Comparison of ENCODE assay signal across 16 cellular contexts in the genomic region with DNA sequence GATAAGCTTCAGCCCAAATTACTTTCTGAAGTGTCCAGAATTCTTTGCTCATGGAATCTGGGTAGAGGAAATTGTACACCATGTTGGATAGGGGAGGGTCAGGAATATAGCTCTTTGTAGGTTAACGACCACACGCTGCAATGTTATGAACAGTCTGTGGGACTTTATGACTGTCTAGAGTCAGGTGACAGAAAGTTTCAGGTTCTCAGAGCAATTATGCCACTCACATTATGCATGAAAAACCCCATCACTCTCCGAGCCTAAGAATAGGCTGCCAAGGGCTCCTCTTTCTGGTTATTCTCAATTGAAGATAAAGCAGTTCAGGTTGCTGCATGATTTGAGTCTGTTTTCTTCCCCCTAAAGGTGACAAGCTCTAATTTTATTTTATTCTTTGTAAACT.
A peak's percentile ranks its signal among the peaks of the same experiment; 100 is the strongest.
DNase-seq lines count a peak whose midpoint lies in the region; ATAC-seq, FAIRE-seq and TF ChIP-seq lines count a peak whose summit lies in the region.
"Had no signal": no experiment of that assay in that cellular context is flagged by ENCODE, and none has a peak within 500 bp of the region (broad histone marks: within the 10 kb centered on the region; RNA-seq: fewer than 3 reads in every experiment).

No MANE protein-coding gene starts in this region.

- H4K91ac ChIP-seq in H1 (replicated peaks; ENCODE audit: insufficient read length, low read length), result no peak overlapping the region

- H3K27ac Mint-ChIP-seq in T-helper 17 cell, result no peak overlapping the region
- H3K27ac Mint-ChIP-seq: stimulated activated memory B cell treated with anti-CD40 and anti-IgM and Interleukin-4, amounts not matched to agents 10 μg/mL and 1 μg/mL and 100 μg/mL, for 72 hours had no signal

- H3K23me2 ChIP-seq in H1 (ENCODE audit: low read depth, low read length), result no peaks in the 10 kb centered on the region

- no peaks in the 10 kb centered on the region for H3K9me3 ChIP-seq in H1 (ENCODE audit: insufficient read depth in 2 of 2, low read depth in 1 of 2, low read length in 1 of 2)
- H3K9me3 ChIP-seq in T-helper 17 cell (ENCODE audit: control insufficient read depth, low read length, poor library complexity, severe bottlenecking), result no peaks in the 10 kb centered on the region
- H3K9me3 ChIP-seq: pancreas had no signal

- no peak overlapping the region for H3K23ac ChIP-seq in H1 (ENCODE audit: insufficient read length)

- no peak overlapping the region for H2BK12ac ChIP-seq in H1 (ENCODE audit: low read depth, low read length)

- CTCF ChIA-PET in H1 (lab: Charles Lee; ENCODE audit: partially characterized antibody), result interaction anchor here (0.7 to 1.7 kb wide), 2 partner anchors 11 to 23 kb away, joined by 3 to 6 read pairs; no protein-coding TSS in a partner anchor

- ATAC-seq in GM18907 (IDR thresholded peaks at IDR 0.05; ENCODE audit: unreplicated experiment), result peak; percentile 94
- peak; percentile 97 for ATAC-seq in GM21529 (IDR thresholded peaks at IDR 0.05; ENCODE audit: unreplicated experiment)
- ATAC-seq in HG03060 (IDR thresholded peaks at IDR 0.05; ENCODE audit: low read depth, unreplicated experiment), result peak; percentile 98
- no peak for ATAC-seq in T-helper 17 cell
- ATAC-seq: pancreas; stimulated activated memory B cell treated with anti-CD40 and anti-IgM and Interleukin-4, amounts not matched to agents 10 μg/mL and 1 μg/mL and 100 μg/mL, for 72 hours had no signal

- no peak for DNase-seq in H1 (ENCODE audit: low read depth in 1 of 2, low spot score in 2 of 2)
- no peak for DNase-seq in T-helper 17 cell
- DNase-seq in NCI-H526 (lab: John Stamatoyannopoulos, UW), result no peak
- DNase-seq in coronary artery (ENCODE audit: low spot score), result no peak
- DNase-seq: activated CD4-positive, alpha-beta T cell treated with anti-CD3 and anti-CD28 coated beads, Interleukin-2, amount 50 U/mL, for 1 hour; activated naive CD4-positive, alpha-beta T cell treated with Interleukin-2 at 50 U/mL for 16 hours; caudate nucleus; COR-L47; erythroblast; NCI-H1105; pancreas; stimulated activated CD4-positive, alpha-beta T cell treated with anti-CD3 and anti-CD28 coated beads, Interleukin-1b, Interleukin-23, amount 100 ng/mL, for 48 hours had no signal

- TF ChIP-seq EP300 in H1 (IDR thresholded peaks at IDR 0.05; ENCODE audit: borderline replicate concordance in 1 of 2, low read depth in 2 of 2, low read length in 2 of 2), result no peak

- no peaks in the 10 kb centered on the region for H3K4me1 ChIP-seq in H1 (replicated peaks in 1 of 4; ENCODE audit: control insufficient read depth in 3 of 4, insufficient read depth in 4 of 4, low read length in 3 of 4)
- H3K4me1 ChIP-seq: pancreas had no signal

- no peak overlapping the region for H3K9ac ChIP-seq in H1 (replicated peaks in 1 of 4; ENCODE audit: extremely low read depth in 1 of 4, low read depth in 3 of 4, low read length in 3 of 4)

- H3K56ac ChIP-seq in H1 (replicated peaks; ENCODE audit: insufficient read length, low read depth, low read length), result no peak overlapping the region

- H2BK5ac ChIP-seq in H1 (ENCODE audit: low read depth, low read length), result no peak overlapping the region

- no peak for FAIRE-seq in H1 (lab: Jason Lieb, UNC)
- FAIRE-seq: pancreas had no signal

- H3K4me2 ChIP-seq in H1 (ENCODE audit: insufficient read depth in 1 of 2, low read depth in 2 of 2, low read length in 2 of 2), result no peak overlapping the region

- no peak overlapping the region for H3K18ac ChIP-seq in H1 (ENCODE audit: extremely low read depth, low read length)

- no peaks in the 10 kb centered on the region for H3K27me3 Mint-ChIP-seq in T-helper 17 cell
- H3K27me3 Mint-ChIP-seq: stimulated activated memory B cell treated with anti-CD40 and anti-IgM and Interleukin-4, amounts not matched to agents 10 μg/mL and 1 μg/mL and 100 μg/mL, for 72 hours had no signal

- no peak overlapping the region for H2BK120ac ChIP-seq in H1 (replicated peaks; ENCODE audit: low read depth, low read length)

- no peaks in the 10 kb centered on the region for H3K79me2 ChIP-seq in H1 (ENCODE audit: control insufficient read depth in 1 of 2, insufficient read depth in 2 of 2, low read length in 2 of 2)

- no peak for TF ChIP-seq POLR2A in H1 (IDR thresholded peaks at IDR 0.05; ENCODE audit: control extremely low read depth in 1 of 2, low read depth in 2 of 2, low read length in 2 of 2)

- no peaks in the 10 kb centered on the region for H3K36me3 ChIP-seq in H1 (ENCODE audit: control insufficient read depth in 2 of 4, insufficient read depth in 4 of 4, low read length in 3 of 4)
- H3K36me3 ChIP-seq: pancreas had no signal

- H4K20me1 ChIP-seq in H1 (replicated peaks in 1 of 2; ENCODE audit: control insufficient read depth in 1 of 2, insufficient read depth in 2 of 2, low read length in 2 of 2), result no peaks in the 10 kb centered on the region

- no peak overlapping the region for H3K4me3 ChIP-seq in H1 (ENCODE audit: extremely low read depth in 1 of 4, insufficient read depth in 2 of 4, low read depth in 3 of 4, low read length in 4 of 4)
- no peak overlapping the region for H3K4me3 ChIP-seq in coronary artery
- H3K4me3 ChIP-seq: pancreas had no signal

- H3K4me1 Mint-ChIP-seq in T-helper 17 cell, result no peaks in the 10 kb centered on the region
- H3K4me1 Mint-ChIP-seq: stimulated activated memory B cell treated with anti-CD40 and anti-IgM and Interleukin-4, amounts not matched to agents 10 μg/mL and 1 μg/mL and 100 μg/mL, for 72 hours had no signal

- no peak overlapping the region for H2AK5ac ChIP-seq in H1 (ENCODE audit: low read depth, low read length)

- no peak overlapping the region for H4K5ac ChIP-seq in H1 (ENCODE audit: insufficient read length, low read depth, low read length)

- no peak overlapping the region for H3K4ac ChIP-seq in H1 (replicated peaks; ENCODE audit: insufficient read length, low read depth, low read length)

- WGBS in H1 (ENCODE audit: extremely low coverage in 1 of 2, insufficient coverage in 1 of 2, insufficient read length in 1 of 2, insufficient replicate concordance in 2 of 2, low coverage in 1 of 2, low lambda C conversion rate in 2 of 2, missing lambda C conversion rate in 1 of 2), 2 experiments, result 89% methylated on average over 3 of the region's 3 CpGs; no CpG with 5 or more reads in 1 of the 2 experiments

- no peak for TF ChIP-seq RAD21 in H1 (IDR thresholded peaks at IDR 0.05 in 1 of 2, conservative IDR thresholded peaks at IDR 0.05 in 1 of 2; ENCODE audit: low read depth in 2 of 2, low read length in 2 of 2)

- TF ChIP-seq CTCF in H1 (IDR thresholded peaks at IDR 0.05; ENCODE audit: control extremely low read depth in 1 of 3, insufficient read depth in 1 of 3, low read depth in 1 of 3, low read length in 3 of 3), result no peak
- TF ChIP-seq CTCF in coronary artery (IDR thresholded peaks at IDR 0.05), result no peak

- H2AFZ ChIP-seq in H1 (ENCODE audit: low read length), result 0 out of 2 replicates have a peak overlapping the region, but pooled peaks have one; percentile 29

- no peak overlapping the region for H2BK20ac ChIP-seq in H1 (ENCODE audit: low read length)

- no peaks in the 10 kb centered on the region for H3K79me1 ChIP-seq in H1 (ENCODE audit: low read depth, low read length)

- no peak overlapping the region for H4K8ac ChIP-seq in H1 (ENCODE audit: extremely low read depth, insufficient read depth, low read length)

- H3K14ac ChIP-seq in H1 (ENCODE audit: insufficient read length), result no peak overlapping the region

- no peaks in the 10 kb centered on the region for H3K27me3 ChIP-seq in H1 (replicated peaks in 1 of 4; ENCODE audit: control insufficient read depth in 3 of 4, extremely low read depth in 1 of 4, insufficient read depth in 3 of 4, low read length in 3 of 4)
- H3K27me3 ChIP-seq: pancreas had no signal

- H3K36me3 Mint-ChIP-seq in T-helper 17 cell (ENCODE audit: low read depth), result no peaks in the 10 kb centered on the region
- H3K36me3 Mint-ChIP-seq: stimulated activated memory B cell treated with anti-CD40 and anti-IgM and Interleukin-4, amounts not matched to agents 10 μg/mL and 1 μg/mL and 100 μg/mL, for 72 hours had no signal

- H3K4me3 Mint-ChIP-seq in T-helper 17 cell, result no peak overlapping the region
- H3K4me3 Mint-ChIP-seq: stimulated activated memory B cell treated with anti-CD40 and anti-IgM and Interleukin-4, amounts not matched to agents 10 μg/mL and 1 μg/mL and 100 μg/mL, for 72 hours had no signal

- POLR2A ChIA-PET in H1 (lab: Charles Lee; ENCODE audit: partially characterized antibody), result no interaction called here

- no peak overlapping the region for H2BK15ac ChIP-seq in H1 (ENCODE audit: low read length)

- H3K27ac ChIP-seq in H1 (ENCODE audit: low read depth, low read length), result no peak overlapping the region
- no peak overlapping the region for H3K27ac ChIP-seq in coronary artery
- H3K27ac ChIP-seq: pancreas had no signal

TF ChIP-seq in H1, 55 proteins besides CTCF, POLR2A, EP300 and RAD21:
- TF ChIP-seq EZH2 (IDR thresholded peaks at IDR 0.05; ENCODE audit: low read depth, low read length, severe bottlenecking) (no peak), RBBP5 (IDR thresholded peaks at IDR 0.05; ENCODE audit: borderline replicate concordance, low read depth, low read length) (no peak), CHD2 (IDR thresholded peaks at IDR 0.05; ENCODE audit: low read length) (no peak), CTBP2 (IDR thresholded peaks at IDR 0.05; ENCODE audit: borderline replicate concordance, insufficient read depth, insufficient read length, low read length) (no peak)
TF ChIP-seq in H1: peak in this region for 0.
